Comparison of ENCODE assay signal across 1 cellular context in genomic region chr15:91853968-91854943, GRCh38.
TF ChIP-seq lines count a peak whose summit lies in the region.

No MANE protein-coding gene starts in this region.

TF ChIP-seq in IMR-90, 13 proteins besides CTCF, POLR2A, EP300 and RAD21 (continued from another document):
- no peak for TF ChIP-seq NFE2L2 (IDR thresholded peaks at IDR 0.05; ENCODE audit: low read depth, low read length)
- no peak for TF ChIP-seq ELK1 (IDR thresholded peaks at IDR 0.05; ENCODE audit: borderline replicate concordance, low read depth, low read length)
- TF ChIP-seq MAZ (IDR thresholded peaks at IDR 0.05; ENCODE audit: borderline replicate concordance, low read depth, low read length), result no peak
- no peak for TF ChIP-seq CHD1 (IDR thresholded peaks at IDR 0.05; ENCODE audit: low read depth, low read length)
- no peak for TF ChIP-seq FOS (IDR thresholded peaks at IDR 0.05; ENCODE audit: low read depth, low read length)
- no peak for TF ChIP-seq USF2 (IDR thresholded peaks at IDR 0.05; ENCODE audit: low read depth, low read length)
- no peak for TF ChIP-seq MXI1 (IDR thresholded peaks at IDR 0.05; ENCODE audit: borderline replicate concordance, low read depth, low read length)
- TF ChIP-seq RCOR1 (IDR thresholded peaks at IDR 0.05; ENCODE audit: insufficient replicate concordance, low read length), result no peak
